In genomic region chr22:50256258-50256862, GRCh38 we compare ENCODE assay signal across 2 cellular contexts.
TF ChIP-seq lines count a peak whose summit lies in the region.

No MANE protein-coding gene starts in this region.

TF ChIP-seq in HEK293, 187 proteins besides CTCF, POLR2A, EP300 and RAD21:
- TF ChIP-seq GLIS2 (tag by site-specific recombination; IDR thresholded peaks at IDR 0.05) (peak; percentile 40; the same call in 1 of the 2 replicates), GLIS1 (tag by site-specific recombination; IDR thresholded peaks at IDR 0.05) (peak; percentile 58), HIC1 (tag by site-specific recombination; IDR thresholded peaks at IDR 0.05) (peak; percentile 27; the same call in 1 of the 2 replicates), ATF2 (tag by site-specific recombination; IDR thresholded peaks at IDR 0.05; ENCODE audit: low read depth) (no peak)

TF ChIP-seq in HepG2, 621 proteins besides CTCF, POLR2A, EP300 and RAD21:
- peak; percentile 54 for TF ChIP-seq AGO2 (optimal IDR thresholded peaks at IDR 0.05; ENCODE audit: low read depth, low read length)
- no peak for TF ChIP-seq ZNF609 (CRISPR knock-in tag; IDR thresholded peaks at IDR 0.05; ENCODE audit: borderline replicate concordance)
- TF ChIP-seq ZNF430 (CRISPR knock-in tag; IDR thresholded peaks at IDR 0.05): no peak
